In the genomic region with DNA sequence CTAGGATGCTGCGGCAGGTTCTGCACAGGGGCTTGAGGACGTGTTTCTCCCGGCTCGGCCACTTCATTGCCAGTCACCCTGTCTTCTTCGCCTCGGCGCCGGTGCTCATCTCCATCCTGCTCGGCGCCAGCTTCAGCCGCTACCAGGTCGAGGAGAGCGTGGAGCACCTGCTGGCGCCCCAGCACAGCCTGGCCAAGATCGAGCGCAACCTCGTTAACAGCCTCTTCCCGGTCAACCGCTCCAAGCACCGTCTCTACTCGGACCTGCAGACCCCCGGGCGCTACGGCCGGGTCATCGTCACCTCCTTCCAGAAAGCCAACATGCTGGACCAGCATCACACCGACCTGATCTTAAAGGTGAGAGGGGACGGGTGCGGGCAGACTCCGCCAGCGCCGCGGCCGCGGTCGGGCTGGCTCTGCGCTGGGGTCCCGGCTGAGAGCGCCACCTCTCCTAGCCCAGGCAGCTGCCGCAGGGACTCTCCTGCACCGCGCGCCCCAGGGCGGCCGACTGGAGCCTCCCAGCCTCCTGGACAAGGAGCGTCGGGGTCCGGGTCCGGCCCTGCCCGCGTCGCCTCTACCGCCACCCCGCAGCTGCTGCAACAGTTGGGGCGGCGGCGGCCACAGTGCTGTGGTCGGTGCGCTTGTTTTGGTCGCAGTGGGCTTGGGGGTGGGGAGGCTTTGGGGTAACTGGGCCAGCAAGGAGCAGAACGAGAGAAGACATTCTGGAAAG, we compare ENCODE assay signal across 11 cellular contexts. TPM values are rescaled to one million over a fixed set of nuclear protein-coding genes. Genes with fewer than 3 reads are reported as not detected.
DNase-seq lines count a peak whose midpoint lies in the region; ATAC-seq, FAIRE-seq and TF ChIP-seq lines count a peak whose summit lies in the region.
"Had no signal": no experiment of that assay in that cellular context is flagged by ENCODE, and none has a peak within 500 bp of the region (broad histone marks: within the 10 kb centered on the region; RNA-seq: fewer than 3 reads in every experiment).

No MANE protein-coding gene starts in this region.

- no peak for TF ChIP-seq POLR2A in breast epithelium (IDR thresholded peaks at IDR 0.05)
- TF ChIP-seq POLR2A in transverse colon (IDR thresholded peaks at IDR 0.05) = no peak
- no peak for TF ChIP-seq POLR2A in HepG2 (IDR thresholded peaks at IDR 0.05; ENCODE audit: insufficient read depth in 1 of 2, low read depth in 2 of 2, low read length in 2 of 2)

- H2AFZ ChIP-seq in mesenchymal stem cell (ENCODE audit: low read depth, low read length) = no peak overlapping the region
- H2AFZ ChIP-seq in HepG2 (ENCODE audit: low read length) = no peak overlapping the region

- under 1% methylated on average over 35 of the region's 61 CpGs for WGBS in mesenchymal stem cell
- 54% methylated on average over 58 of the region's 61 CpGs; no CpG with 5 or more reads in 1 of the 2 donors for WGBS in transverse colon (ENCODE audit: low coverage in 1 of 2), 2 donors
- 55% methylated on average over 11 of the region's 61 CpGs for WGBS in HepG2 (ENCODE audit: low lambda C conversion rate)

- in situ Hi-C loops in transverse colon (cut with MboI; ENCODE audit: low pct_ligation_motif_present in 1 of 4, low pct_unique_long_range_greater_than_20kb in 1 of 4, low sequenced_read_pairs in 3 of 4) = no loop called here
- in situ Hi-C loops in HepG2 (cut with HindIII; ENCODE audit: extremely low pct_ligation_motif_present, low pct_unique_long_range_greater_than_20kb) = no loop called here

- H2AK5ac ChIP-seq in mesenchymal stem cell (ENCODE audit: low read length, severe bottlenecking) = no peak overlapping the region

- TF ChIP-seq EP300 in transverse colon (IDR thresholded peaks at IDR 0.05; ENCODE audit: low read depth) = no peak
- TF ChIP-seq EP300 in HepG2 (IDR thresholded peaks at IDR 0.05; ENCODE audit: low read depth in 2 of 2, low read length in 2 of 2) = no peak
- TF ChIP-seq EP300 in HepG2 (CRISPR knock-in tag; IDR thresholded peaks at IDR 0.05; ENCODE audit: borderline replicate concordance) = no peak

- no peaks in the 10 kb centered on the region for H3K79me2 ChIP-seq in HepG2 (ENCODE audit: insufficient read depth, low read length)

- ATAC-seq in GM21423 (IDR thresholded peaks at IDR 0.05; ENCODE audit: unreplicated experiment) (no peak), HepG2 (no peak), GM19467 (IDR thresholded peaks at IDR 0.05; ENCODE audit: unreplicated experiment) (no peak)

- peak overlapping the region; percentile 27 to 67 (median 48) for H3K4me3 ChIP-seq in breast epithelium
- peak overlapping the region; percentile 33 for H3K4me3 ChIP-seq in WERI-Rb-1 (ENCODE audit: low read depth, low read length)
- H3K4me3 ChIP-seq in mesenchymal stem cell (ENCODE audit: insufficient read depth in 1 of 2, low read depth in 1 of 2, low read length in 2 of 2) = no peak overlapping the region
- peak overlapping the region in 3 of 4 donors; percentile 25 to 41 (median 27) for H3K4me3 ChIP-seq in transverse colon
- H3K4me3 ChIP-seq in HepG2 (replicated peaks in 1 of 3; ENCODE audit: insufficient read depth in 1 of 3, low read depth in 2 of 3, low read length in 3 of 3) = no peak overlapping the region

- H3K4me2 ChIP-seq in mesenchymal stem cell (ENCODE audit: low read length, poor library complexity, severe bottlenecking) = peak overlapping the region; percentile 33
- H3K4me2 ChIP-seq in HepG2 (ENCODE audit: low read depth, low read length) = no peak overlapping the region

- H2BK15ac ChIP-seq in mesenchymal stem cell (ENCODE audit: low read depth, poor library complexity, severe bottlenecking) = no peak overlapping the region

- no peaks in the 10 kb centered on the region for H4K20me1 ChIP-seq in HepG2 (ENCODE audit: insufficient read depth, low read length)

- H3K27ac Mint-ChIP-seq in MCF 10A (ENCODE audit: low read depth, unreplicated experiment) = no peak overlapping the region
- H3K27ac Mint-ChIP-seq: immature natural killer cell had no signal

- no peak overlapping the region for H3K4ac ChIP-seq in mesenchymal stem cell (ENCODE audit: low read depth in 1 of 2, low read length in 2 of 2)

- TF ChIP-seq CTCF in breast epithelium (IDR thresholded peaks at IDR 0.05) (no peak), MCF 10A (IDR thresholded peaks at IDR 0.05; ENCODE audit: unreplicated experiment) (no peak), WERI-Rb-1 (IDR thresholded peaks at IDR 0.05; ENCODE audit: low read depth, low read length) (no peak), transverse colon (IDR thresholded peaks at IDR 0.05) (no peak), HepG2 (CRISPR knock-in tag; IDR thresholded peaks at IDR 0.05) (no peak)

- H2BK5ac ChIP-seq in mesenchymal stem cell (ENCODE audit: low read depth, low read length, poor library complexity, severe bottlenecking) = no peak overlapping the region

- no peaks in the 10 kb centered on the region for H3K79me1 ChIP-seq in mesenchymal stem cell (replicated peaks; ENCODE audit: low read length, poor library complexity, severe bottlenecking)

- peaks cover 77% of the 10 kb centered on the region for H3K27me3 Mint-ChIP-seq in MCF 10A (ENCODE audit: insufficient read depth, unreplicated experiment)

- H3K14ac ChIP-seq in mesenchymal stem cell (ENCODE audit: low read length in 2 of 2) = no peak overlapping the region

- DNase-seq in breast epithelium (ENCODE audit: low spot score in 2 of 2) (no peak), MCF 10A (ENCODE audit: unreplicated experiment) (no peak), WERI-Rb-1 (peak; percentile 12), mesenchymal stem cell (no peak), transverse colon (no peak), HepG2 (ENCODE audit: low spot score) (no peak)
- DNase-seq: DMS79 treated with DMSO at 0.1 percent for 48 hours; immature natural killer cell; stimulated activated CD4-positive, alpha-beta T cell treated with anti-CD3 and anti-CD28 coated beads, Interleukin-4, amount 100 ng/mL, for 24 hours had no signal

- H3K27ac ChIP-seq in breast epithelium (no peak overlapping the region), WERI-Rb-1 (no peak overlapping the region), mesenchymal stem cell (ENCODE audit: low read length, poor library complexity, severe bottlenecking) (no peak overlapping the region), transverse colon (peak overlapping the region in 3 of 4 donors; percentile 13 to 51 (median 48)), HepG2 (ENCODE audit: extremely low read length, insufficient read depth, low read length) (no peak overlapping the region)

- no peak overlapping the region for H2BK12ac ChIP-seq in mesenchymal stem cell (ENCODE audit: low read length in 2 of 2)

- H3K4me1 Mint-ChIP-seq in MCF 10A (ENCODE audit: insufficient read depth, unreplicated experiment) = no peaks in the 10 kb centered on the region

- H3K4me3 Mint-ChIP-seq in MCF 10A (ENCODE audit: unreplicated experiment) = no peak overlapping the region
- H3K4me3 Mint-ChIP-seq: immature natural killer cell had no signal

- H3K4me1 ChIP-seq in breast epithelium = no peaks in the 10 kb centered on the region
- H3K4me1 ChIP-seq in mesenchymal stem cell (ENCODE audit: control insufficient read depth, insufficient read depth, low read depth, low read length) = peaks cover 26% of the 10 kb centered on the region
- H3K4me1 ChIP-seq in transverse colon = peaks cover 0 to 10% (median 5%) of the 10 kb centered on the region in 4 donors
- H3K4me1 ChIP-seq in HepG2 (ENCODE audit: insufficient read depth, low read length) = no peaks in the 10 kb centered on the region

- no peak overlapping the region for H3K23ac ChIP-seq in mesenchymal stem cell (ENCODE audit: low read length in 2 of 2)

- H3K36me3 ChIP-seq in breast epithelium (no peaks in the 10 kb centered on the region), WERI-Rb-1 (no peaks in the 10 kb centered on the region), mesenchymal stem cell (ENCODE audit: control insufficient read depth in 1 of 2, insufficient read depth in 2 of 2, low read depth in 1 of 2, low read length in 2 of 2) (no peaks in the 10 kb centered on the region), transverse colon (no peaks in the 10 kb centered on the region), HepG2 (replicated peaks in 1 of 2; ENCODE audit: control insufficient read depth in 1 of 2, insufficient read depth in 2 of 2, low read length in 2 of 2) (no peaks in the 10 kb centered on the region)

- intact Hi-C loops in breast epithelium (cut with DNase I; ENCODE audit: low total_unique reads) (no loop called here), MCF 10A (cut with micrococcal nuclease) (no loop called here), transverse colon (cut with DNase I; ENCODE audit: low total_unique reads) (no loop called here), HepG2 (cut with micrococcal nuclease; ENCODE audit: unreplicated experiment) (no loop called here)

- BruUV-seq in MCF 10A (replicated peaks; lab: Mats Ljungman, UMichigan) (no TSS peak), HepG2 (replicated peaks; lab: Mats Ljungman, UMichigan) (no TSS peak)

- POLR2A ChIA-PET in MCF 10A (lab: Yijun Ruan, JAX) (no interaction called here), HepG2 (lab: Yijun Ruan, JAX) (no interaction called here)

- H3K18ac ChIP-seq in mesenchymal stem cell (ENCODE audit: low read depth in 1 of 2, low read length in 2 of 2) = no peak overlapping the region

- peaks cover 6% of the 10 kb centered on the region for H3K36me3 Mint-ChIP-seq in MCF 10A (ENCODE audit: insufficient read depth, unreplicated experiment)
- H3K36me3 Mint-ChIP-seq: immature natural killer cell had no signal

- no peaks in the 10 kb centered on the region for H3K9me3 Mint-ChIP-seq in MCF 10A (ENCODE audit: unreplicated experiment)
- H3K9me3 Mint-ChIP-seq: immature natural killer cell had no signal

- H3K27me3 ChIP-seq in breast epithelium = peaks cover 0 to 90% of the 10 kb centered on the region in 2 donors
- H3K27me3 ChIP-seq in WERI-Rb-1 (ENCODE audit: insufficient read depth, low read depth, severe bottlenecking) = peaks cover 56% of the 10 kb centered on the region
- H3K27me3 ChIP-seq in mesenchymal stem cell (ENCODE audit: control insufficient read depth in 1 of 2, insufficient read depth in 1 of 2, low read length in 2 of 2) = peaks cover 46 to 74% of the 10 kb centered on the region in 2 experiments
- peaks cover 51% of the 10 kb centered on the region for H3K27me3 ChIP-seq in transverse colon
- H3K27me3 ChIP-seq in HepG2 (ENCODE audit: control insufficient read depth in 1 of 2, insufficient read depth in 2 of 2, low read length in 2 of 2) = peaks cover 0 to 6% of the 10 kb centered on the region in 2 experiments; a peak in 2 of 5 replicates

- no peak for TF ChIP-seq RAD21 in HepG2 (CRISPR knock-in tag; IDR thresholded peaks at IDR 0.05)

- no peak overlapping the region for H2BK120ac ChIP-seq in mesenchymal stem cell (ENCODE audit: low read depth, low read length)

- H3K9me3 ChIP-seq in breast epithelium (no peaks in the 10 kb centered on the region), WERI-Rb-1 (ENCODE audit: severe bottlenecking) (no peaks in the 10 kb centered on the region), mesenchymal stem cell (ENCODE audit: control insufficient read depth, low read length) (no peaks in the 10 kb centered on the region), transverse colon (no peaks in the 10 kb centered on the region), HepG2 (ENCODE audit: low read length) (no peaks in the 10 kb centered on the region)

- H3K9ac ChIP-seq in mesenchymal stem cell (ENCODE audit: low read length) (no peak overlapping the region), HepG2 (ENCODE audit: insufficient read depth, low read depth, low read length) (no peak overlapping the region)

- no peak overlapping the region for H4K8ac ChIP-seq in mesenchymal stem cell (ENCODE audit: low read length)

- no peak for FAIRE-seq in HepG2 (lab: Jason Lieb, UNC)

- CTCF ChIA-PET in MCF 10A (lab: Yijun Ruan, JAX) (no interaction called here), HepG2 (lab: Yijun Ruan, JAX; ENCODE audit: low intra/inter-chr PET ratio, low total read pairs) (no interaction called here)

- H4K91ac ChIP-seq in mesenchymal stem cell (ENCODE audit: low read length) = no peak overlapping the region

RNA-seq across cellular contexts. Expression of a gene that starts 0.4 kb away (rescaled TPM):
- 1 to 10 TPM in 2 of 3 donors, under 1 TPM in 1; under 0.01 to 5.7 (median 1.3) TPM for total RNA-seq in breast epithelium
- total RNA-seq in MCF 10A (2022) = not detected in 2 replicates
- under 0.01 TPM for polyA plus RNA-seq in mesenchymal stem cell (2013, experiment 1 of 2)
- polyA plus RNA-seq in mesenchymal stem cell (2013, experiment 2 of 2) = 0.01 TPM
- total RNA-seq in transverse colon = 1 to 10 TPM in 3 of 4 donors, under 1 TPM in 1; 0.40 to 3.4 (median 1.7) TPM
- not detected in 2 replicates for total RNA-seq in HepG2 (2016; rRNA removed; fragmentation: Illumina TruSeq; extraction: Trizol)
- total RNA-seq in HepG2 (2016; cell fraction: cytosol; rRNA removed; fragmentation: Illumina TruSeq; extraction: Trizol; ENCODE audit: low read depth) = not detected in 2 replicates
- not detected in 2 replicates for total RNA-seq in HepG2 (2016; cell fraction: insoluble cytoplasmic fraction; rRNA removed; fragmentation: Illumina TruSeq; extraction: Trizol)
- total RNA-seq in HepG2 (2016; cell fraction: membrane; rRNA removed; fragmentation: Illumina TruSeq; extraction: Trizol) = not detected in 2 replicates
- not detected in 2 replicates for total RNA-seq in HepG2 (2016; cell fraction: nucleus; rRNA removed; fragmentation: Illumina TruSeq; extraction: Trizol)
- polyA plus RNA-seq in HepG2 (2011; rRNA removed) = not detected in 2 replicates
- polyA plus RNA-seq in HepG2 (2011; cell fraction: cytosol; rRNA removed) = not detected in 2 replicates
- not detected in 2 replicates for polyA plus RNA-seq in HepG2 (2011; cell fraction: nucleus; rRNA removed)
- not detected in 2 replicates for polyA plus RNA-seq in HepG2 (2012)
- polyA plus RNA-seq in HepG2 (2016; cell fraction: cytosol; fragmentation: Illumina TruSeq; extraction: Trizol; ENCODE audit: low read depth) = not detected in 2 replicates
- not detected in 2 replicates for polyA plus RNA-seq in HepG2 (2016; cell fraction: insoluble cytoplasmic fraction; fragmentation: Illumina TruSeq; extraction: Trizol; ENCODE audit: low read depth)
- polyA plus RNA-seq in HepG2 (2016; cell fraction: membrane; fragmentation: Illumina TruSeq; extraction: Trizol; ENCODE audit: low read depth) = not detected in 2 replicates
- polyA plus RNA-seq in HepG2 (2016; cell fraction: nucleus; fragmentation: Illumina TruSeq; extraction: Trizol; ENCODE audit: insufficient read depth, low read depth) = not detected in 2 replicates
- polyA minus RNA-seq in HepG2 (2011; rRNA and poly(A)+ RNA removed; ENCODE audit: low replicate concordance) = not detected in 2 replicates
- not detected in 2 replicates for polyA minus RNA-seq in HepG2 (2011; cell fraction: cytosol; rRNA and poly(A)+ RNA removed)
- not detected in 2 replicates for polyA minus RNA-seq in HepG2 (2011; cell fraction: nucleus; rRNA and poly(A)+ RNA removed)
- polyA plus RNA-seq: immature natural killer cell had no signal

Comparison
In these comparisons a context has a peak if more than half of its experiments do, and no peak if none do; other contexts are left out.
1. H3K27ac ChIP-seq: peak in transverse colon (3 of 4); none in breast epithelium (0 of 2), WERI-Rb-1 (single experiment), mesenchymal stem cell (single experiment) and HepG2 (single experiment).
2. H3K4me3 ChIP-seq: peak in breast epithelium (3 of 3), WERI-Rb-1 (single experiment) and transverse colon (3 of 4); none in mesenchymal stem cell (0 of 2) and HepG2 (0 of 3).